1 cellular context compared by ENCODE assay signal in the genomic region with DNA sequence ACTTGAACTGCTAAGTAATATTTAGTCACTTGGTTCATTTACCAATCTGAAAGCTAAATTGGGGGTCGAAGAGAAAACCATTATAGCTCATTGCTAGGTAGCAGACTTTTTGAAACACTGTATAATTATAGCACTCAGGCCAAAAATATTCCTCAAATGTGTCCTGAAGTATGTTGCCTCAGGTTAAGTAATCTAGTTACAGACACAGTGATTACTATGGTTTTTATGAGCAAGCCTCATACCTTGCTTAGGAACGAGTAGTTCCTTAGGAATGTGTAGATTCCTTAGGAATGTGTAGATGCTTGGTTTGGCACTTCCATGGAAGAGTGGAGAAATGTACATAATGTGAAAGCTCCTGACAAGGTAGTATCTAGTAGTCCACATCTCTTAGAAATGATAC.
TF ChIP-seq lines count a peak whose summit lies in the region.

No MANE protein-coding gene starts in this region.

TF ChIP-seq in WTC11, 78 proteins besides CTCF, POLR2A, EP300 and RAD21 (continued from another document):
- TF ChIP-seq, protein P1, sequence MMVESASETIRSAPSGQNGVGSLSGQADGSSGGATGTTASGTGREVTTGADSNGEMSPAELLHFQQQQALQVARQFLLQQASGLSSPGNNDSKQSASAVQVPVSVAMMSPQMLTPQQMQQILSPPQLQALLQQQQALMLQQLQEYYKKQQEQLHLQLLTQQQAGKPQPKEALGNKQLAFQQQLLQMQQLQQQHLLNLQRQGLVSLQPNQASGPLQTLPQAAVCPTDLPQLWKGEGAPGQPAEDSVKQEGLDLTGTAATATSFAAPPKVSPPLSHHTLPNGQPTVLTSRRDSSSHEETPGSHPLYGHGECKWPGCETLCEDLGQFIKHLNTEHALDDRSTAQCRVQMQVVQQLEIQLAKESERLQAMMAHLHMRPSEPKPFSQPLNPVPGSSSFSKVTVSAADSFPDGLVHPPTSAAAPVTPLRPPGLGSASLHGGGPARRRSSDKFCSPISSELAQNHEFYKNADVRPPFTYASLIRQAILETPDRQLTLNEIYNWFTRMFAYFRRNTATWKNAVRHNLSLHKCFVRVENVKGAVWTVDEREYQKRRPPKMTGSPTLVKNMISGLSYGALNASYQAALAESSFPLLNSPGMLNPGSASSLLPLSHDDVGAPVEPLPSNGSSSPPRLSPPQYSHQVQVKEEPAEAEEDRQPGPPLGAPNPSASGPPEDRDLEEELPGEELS (CRISPR knock-in tag; IDR thresholded peaks at IDR 0.05) = no peak
- TF ChIP-seq FOXJ3 (CRISPR knock-in tag; IDR thresholded peaks at IDR 0.05; ENCODE audit: borderline replicate concordance) (no peak), IRF1 (CRISPR knock-in tag; IDR thresholded peaks at IDR 0.05) (no peak), GRHL2 (CRISPR knock-in tag; IDR thresholded peaks at IDR 0.05; ENCODE audit: insufficient replicate concordance, severe bottlenecking) (no peak), NR1H2 (CRISPR knock-in tag; IDR thresholded peaks at IDR 0.05) (no peak), KAT7 (CRISPR knock-in tag; IDR thresholded peaks at IDR 0.05; ENCODE audit: borderline replicate concordance) (no peak), CREM (CRISPR knock-in tag; IDR thresholded peaks at IDR 0.05) (no peak), RELA (CRISPR knock-in tag; IDR thresholded peaks at IDR 0.05; ENCODE audit: borderline replicate concordance) (no peak), MAX (CRISPR knock-in tag; IDR thresholded peaks at IDR 0.05) (no peak), ZNF317 (CRISPR knock-in tag; IDR thresholded peaks at IDR 0.05; ENCODE audit: borderline replicate concordance, low read depth) (no peak)
- TF ChIP-seq, protein P2, sequence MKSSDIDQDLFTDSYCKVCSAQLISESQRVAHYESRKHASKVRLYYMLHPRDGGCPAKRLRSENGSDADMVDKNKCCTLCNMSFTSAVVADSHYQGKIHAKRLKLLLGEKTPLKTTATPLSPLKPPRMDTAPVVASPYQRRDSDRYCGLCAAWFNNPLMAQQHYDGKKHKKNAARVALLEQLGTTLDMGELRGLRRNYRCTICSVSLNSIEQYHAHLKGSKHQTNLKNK (CRISPR knock-in tag; IDR thresholded peaks at IDR 0.05) = no peak
- TF ChIP-seq, protein P3, sequence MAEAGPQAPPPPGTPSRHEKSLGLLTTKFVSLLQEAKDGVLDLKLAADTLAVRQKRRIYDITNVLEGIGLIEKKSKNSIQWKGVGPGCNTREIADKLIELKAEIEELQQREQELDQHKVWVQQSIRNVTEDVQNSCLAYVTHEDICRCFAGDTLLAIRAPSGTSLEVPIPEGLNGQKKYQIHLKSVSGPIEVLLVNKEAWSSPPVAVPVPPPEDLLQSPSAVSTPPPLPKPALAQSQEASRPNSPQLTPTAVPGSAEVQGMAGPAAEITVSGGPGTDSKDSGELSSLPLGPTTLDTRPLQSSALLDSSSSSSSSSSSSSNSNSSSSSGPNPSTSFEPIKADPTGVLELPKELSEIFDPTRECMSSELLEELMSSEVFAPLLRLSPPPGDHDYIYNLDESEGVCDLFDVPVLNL (CRISPR knock-in tag; IDR thresholded peaks at IDR 0.05; ENCODE audit: borderline replicate concordance, low read depth) = no peak
- TF ChIP-seq, protein P4, sequence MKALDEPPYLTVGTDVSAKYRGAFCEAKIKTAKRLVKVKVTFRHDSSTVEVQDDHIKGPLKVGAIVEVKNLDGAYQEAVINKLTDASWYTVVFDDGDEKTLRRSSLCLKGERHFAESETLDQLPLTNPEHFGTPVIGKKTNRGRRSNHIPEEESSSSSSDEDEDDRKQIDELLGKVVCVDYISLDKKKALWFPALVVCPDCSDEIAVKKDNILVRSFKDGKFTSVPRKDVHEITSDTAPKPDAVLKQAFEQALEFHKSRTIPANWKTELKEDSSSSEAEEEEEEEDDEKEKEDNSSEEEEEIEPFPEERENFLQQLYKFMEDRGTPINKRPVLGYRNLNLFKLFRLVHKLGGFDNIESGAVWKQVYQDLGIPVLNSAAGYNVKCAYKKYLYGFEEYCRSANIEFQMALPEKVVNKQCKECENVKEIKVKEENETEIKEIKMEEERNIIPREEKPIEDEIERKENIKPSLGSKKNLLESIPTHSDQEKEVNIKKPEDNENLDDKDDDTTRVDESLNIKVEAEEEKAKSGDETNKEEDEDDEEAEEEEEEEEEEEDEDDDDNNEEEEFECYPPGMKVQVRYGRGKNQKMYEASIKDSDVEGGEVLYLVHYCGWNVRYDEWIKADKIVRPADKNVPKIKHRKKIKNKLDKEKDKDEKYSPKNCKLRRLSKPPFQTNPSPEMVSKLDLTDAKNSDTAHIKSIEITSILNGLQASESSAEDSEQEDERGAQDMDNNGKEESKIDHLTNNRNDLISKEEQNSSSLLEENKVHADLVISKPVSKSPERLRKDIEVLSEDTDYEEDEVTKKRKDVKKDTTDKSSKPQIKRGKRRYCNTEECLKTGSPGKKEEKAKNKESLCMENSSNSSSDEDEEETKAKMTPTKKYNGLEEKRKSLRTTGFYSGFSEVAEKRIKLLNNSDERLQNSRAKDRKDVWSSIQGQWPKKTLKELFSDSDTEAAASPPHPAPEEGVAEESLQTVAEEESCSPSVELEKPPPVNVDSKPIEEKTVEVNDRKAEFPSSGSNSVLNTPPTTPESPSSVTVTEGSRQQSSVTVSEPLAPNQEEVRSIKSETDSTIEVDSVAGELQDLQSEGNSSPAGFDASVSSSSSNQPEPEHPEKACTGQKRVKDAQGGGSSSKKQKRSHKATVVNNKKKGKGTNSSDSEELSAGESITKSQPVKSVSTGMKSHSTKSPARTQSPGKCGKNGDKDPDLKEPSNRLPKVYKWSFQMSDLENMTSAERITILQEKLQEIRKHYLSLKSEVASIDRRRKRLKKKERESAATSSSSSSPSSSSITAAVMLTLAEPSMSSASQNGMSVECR (CRISPR knock-in tag; IDR thresholded peaks at IDR 0.05; ENCODE audit: borderline replicate concordance) = no peak
- TF ChIP-seq, protein P5, sequence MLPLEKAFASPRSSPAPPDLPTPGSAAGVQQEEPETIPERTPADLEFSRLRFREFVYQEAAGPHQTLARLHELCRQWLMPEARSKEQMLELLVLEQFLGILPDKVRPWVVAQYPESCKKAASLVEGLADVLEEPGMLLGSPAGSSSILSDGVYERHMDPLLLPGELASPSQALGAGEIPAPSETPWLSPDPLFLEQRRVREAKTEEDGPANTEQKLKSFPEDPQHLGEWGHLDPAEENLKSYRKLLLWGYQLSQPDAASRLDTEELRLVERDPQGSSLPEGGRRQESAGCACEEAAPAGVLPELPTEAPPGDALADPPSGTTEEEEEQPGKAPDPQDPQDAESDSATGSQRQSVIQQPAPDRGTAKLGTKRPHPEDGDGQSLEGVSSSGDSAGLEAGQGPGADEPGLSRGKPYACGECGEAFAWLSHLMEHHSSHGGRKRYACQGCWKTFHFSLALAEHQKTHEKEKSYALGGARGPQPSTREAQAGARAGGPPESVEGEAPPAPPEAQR (CRISPR knock-in tag; IDR thresholded peaks at IDR 0.05) = no peak
